19 cellular contexts compared by ENCODE assay signal in genomic region chr15:98207928-98208327, GRCh38.
A peak's percentile ranks its signal among the peaks of the same experiment; 100 is the strongest.
DNase-seq lines count a peak whose midpoint lies in the region; ATAC-seq, FAIRE-seq and TF ChIP-seq lines count a peak whose summit lies in the region.
"Had no signal": no experiment of that assay in that cellular context is flagged by ENCODE, and none has a peak within 500 bp of the region (broad histone marks: within the 10 kb centered on the region; RNA-seq: fewer than 3 reads in every experiment).

No MANE protein-coding gene starts in this region.

- H2AFZ ChIP-seq in HepG2 (ENCODE audit: low read length) (no peak overlapping the region), H1 (ENCODE audit: low read length) (peak overlapping the region; percentile 66; the same call in 1 of the 2 replicates)

- no peak for FAIRE-seq in HepG2 (lab: Jason Lieb, UNC)
- no peak for FAIRE-seq in H1 (lab: Jason Lieb, UNC)
- FAIRE-seq: A549, D721Med, G401.6, GM12891 had no signal

- no peak overlapping the region for H2AK5ac ChIP-seq in H1 (ENCODE audit: low read depth, low read length)

- H3K4ac ChIP-seq in H1 (replicated peaks; ENCODE audit: insufficient read length, low read depth, low read length) = no peak overlapping the region

- H4K20me1 ChIP-seq in HepG2 (ENCODE audit: insufficient read depth, low read length) = no peaks in the 10 kb centered on the region
- H4K20me1 ChIP-seq in H1 (replicated peaks in 1 of 2; ENCODE audit: control insufficient read depth in 1 of 2, insufficient read depth in 2 of 2, low read length in 2 of 2) = no peaks in the 10 kb centered on the region
- H4K20me1 ChIP-seq: BLaER1 treated with 17β-estradiol and CSF1 and Interleukin-3, amounts not matched to agents 10 nM and 100 nM had no signal

- TF ChIP-seq POLR2A in HepG2 (IDR thresholded peaks at IDR 0.05; ENCODE audit: insufficient read depth in 1 of 2, low read depth in 2 of 2, low read length in 2 of 2) (no peak), right lobe of liver (IDR thresholded peaks at IDR 0.05) (no peak), H1 (IDR thresholded peaks at IDR 0.05; ENCODE audit: control extremely low read depth in 1 of 2, low read depth in 2 of 2, low read length in 2 of 2) (no peak), prostate gland (IDR thresholded peaks at IDR 0.05) (no peak)

- no peaks in the 10 kb centered on the region for H3K4me1 ChIP-seq in HepG2 (ENCODE audit: insufficient read depth, low read length)
- H3K4me1 ChIP-seq in right lobe of liver = no peaks in the 10 kb centered on the region
- no peaks in the 10 kb centered on the region for H3K4me1 ChIP-seq in H1 (replicated peaks in 1 of 4; ENCODE audit: control insufficient read depth in 3 of 4, insufficient read depth in 4 of 4, low read length in 3 of 4)
- no peaks in the 10 kb centered on the region for H3K4me1 ChIP-seq in prostate gland (replicated peaks)
- H3K4me1 ChIP-seq in ascending aorta = no peaks in the 10 kb centered on the region
- H3K4me1 ChIP-seq: A549; BLaER1 treated with 17β-estradiol and CSF1 and Interleukin-3, amounts not matched to agents 10 nM and 100 nM; Caco-2 had no signal

- POLR2A ChIA-PET in HepG2 (lab: Yijun Ruan, JAX) = no interaction called here
- POLR2A ChIA-PET in H1 (lab: Charles Lee; ENCODE audit: partially characterized antibody) = interaction anchor here (1.3 kb wide), 1 partner anchor 13 kb away, joined by 3 read pairs; no protein-coding TSS in a partner anchor

- no peak overlapping the region for H4K5ac ChIP-seq in H1 (ENCODE audit: insufficient read length, low read depth, low read length)

- H3K36me3 ChIP-seq in HepG2 (replicated peaks in 1 of 2; ENCODE audit: control insufficient read depth in 1 of 2, insufficient read depth in 2 of 2, low read length in 2 of 2) (no peaks in the 10 kb centered on the region), right lobe of liver (no peaks in the 10 kb centered on the region), H1 (ENCODE audit: control insufficient read depth in 2 of 4, insufficient read depth in 4 of 4, low read length in 3 of 4) (no peaks in the 10 kb centered on the region), prostate gland (no peaks in the 10 kb centered on the region), ascending aorta (no peaks in the 10 kb centered on the region)
- H3K36me3 ChIP-seq: BLaER1 treated with 17β-estradiol and CSF1 and Interleukin-3, amounts not matched to agents 10 nM and 100 nM had no signal

- BruUV-seq in HepG2 (replicated peaks; lab: Mats Ljungman, UMichigan) = no TSS peak

- DNase-seq in HepG2 (ENCODE audit: low spot score) (no peak), right lobe of liver (no peak), H1 (ENCODE audit: low read depth in 1 of 2, low spot score in 2 of 2) (no peak), prostate gland (ENCODE audit: low spot score) (no peak), ascending aorta (ENCODE audit: low spot score in 2 of 2) (no peak)
- DNase-seq: AML-193; Caco-2; Calu3; CD4-positive, alpha-beta T cell; CD8-positive, alpha-beta T cell; DMS79 treated with DMSO at 0.1 percent for 48 hours; GF-D8 had no signal

- H3K14ac ChIP-seq in H1 (ENCODE audit: insufficient read length) = no peak overlapping the region

- no peak overlapping the region for H2BK20ac ChIP-seq in H1 (ENCODE audit: low read length)

- TF ChIP-seq EP300 in HepG2 (IDR thresholded peaks at IDR 0.05; ENCODE audit: low read depth in 2 of 2, low read length in 2 of 2) (no peak), HepG2 (CRISPR knock-in tag; IDR thresholded peaks at IDR 0.05; ENCODE audit: borderline replicate concordance) (no peak), H1 (IDR thresholded peaks at IDR 0.05; ENCODE audit: borderline replicate concordance in 1 of 2, low read depth in 2 of 2, low read length in 2 of 2) (no peak)

- no peaks in the 10 kb centered on the region for H3K23me2 ChIP-seq in H1 (ENCODE audit: low read depth, low read length)

- no peak overlapping the region for H2BK12ac ChIP-seq in H1 (ENCODE audit: low read depth, low read length)

- no peak overlapping the region for H4K91ac ChIP-seq in H1 (replicated peaks; ENCODE audit: insufficient read length, low read length)

- H3K56ac ChIP-seq in H1 (replicated peaks; ENCODE audit: insufficient read length, low read depth, low read length) = no peak overlapping the region

- no peak overlapping the region for H3K4me2 ChIP-seq in HepG2 (ENCODE audit: low read depth, low read length)
- no peak overlapping the region for H3K4me2 ChIP-seq in H1 (ENCODE audit: insufficient read depth in 1 of 2, low read depth in 2 of 2, low read length in 2 of 2)
- H3K4me2 ChIP-seq: A549; BLaER1 treated with 17β-estradiol and CSF1 and Interleukin-3, amounts not matched to agents 10 nM and 100 nM had no signal

- ATAC-seq in HepG2 = no peak
- ATAC-seq in right lobe of liver = no peak
- ATAC-seq: A549; CD8-positive, alpha-beta T cell had no signal

- H3K18ac ChIP-seq in H1 (ENCODE audit: extremely low read depth, low read length) = no peak overlapping the region

- intact Hi-C loops in HepG2 (cut with micrococcal nuclease; ENCODE audit: unreplicated experiment) (no loop called here), right lobe of liver (cut with DNase I) (no loop called here), prostate gland (cut with DNase I) (no loop called here), ascending aorta (cut with DNase I) (no loop called here)

- TF ChIP-seq RAD21 in HepG2 (CRISPR knock-in tag; IDR thresholded peaks at IDR 0.05) (no peak), H1 (IDR thresholded peaks at IDR 0.05 in 1 of 2, conservative IDR thresholded peaks at IDR 0.05 in 1 of 2; ENCODE audit: low read depth in 2 of 2, low read length in 2 of 2) (no peak)

- no peak overlapping the region for H2BK120ac ChIP-seq in H1 (replicated peaks; ENCODE audit: low read depth, low read length)

- H4K8ac ChIP-seq in H1 (ENCODE audit: extremely low read depth, insufficient read depth, low read length) = no peak overlapping the region

- no peaks in the 10 kb centered on the region for H3K79me2 ChIP-seq in HepG2 (ENCODE audit: insufficient read depth, low read length)
- H3K79me2 ChIP-seq in H1 (ENCODE audit: control insufficient read depth in 1 of 2, insufficient read depth in 2 of 2, low read length in 2 of 2) = no peaks in the 10 kb centered on the region

- in situ Hi-C loops in HepG2 (cut with HindIII; ENCODE audit: extremely low pct_ligation_motif_present, low pct_unique_long_range_greater_than_20kb) = no loop called here

- no peak overlapping the region for H3K9ac ChIP-seq in HepG2 (ENCODE audit: insufficient read depth, low read depth, low read length)
- H3K9ac ChIP-seq in H1 (replicated peaks in 1 of 4; ENCODE audit: extremely low read depth in 1 of 4, low read depth in 3 of 4, low read length in 3 of 4) = no peak overlapping the region
- H3K9ac ChIP-seq: BLaER1 treated with 17β-estradiol and CSF1 and Interleukin-3, amounts not matched to agents 10 nM and 100 nM had no signal

- no peak overlapping the region for H3K23ac ChIP-seq in H1 (ENCODE audit: insufficient read length)

- no peak for TF ChIP-seq CTCF in HepG2 (CRISPR knock-in tag; IDR thresholded peaks at IDR 0.05)
- TF ChIP-seq CTCF in right lobe of liver (IDR thresholded peaks at IDR 0.05) = no peak
- TF ChIP-seq CTCF in H1 (IDR thresholded peaks at IDR 0.05; ENCODE audit: control extremely low read depth in 1 of 3, insufficient read depth in 1 of 3, low read depth in 1 of 3, low read length in 3 of 3) = no peak
- no peak for TF ChIP-seq CTCF in prostate gland (IDR thresholded peaks at IDR 0.05)
- TF ChIP-seq CTCF in ascending aorta (IDR thresholded peaks at IDR 0.05) = no peak

- H3K79me1 ChIP-seq in H1 (ENCODE audit: low read depth, low read length) = no peaks in the 10 kb centered on the region

- no peak overlapping the region for H3K4me3 ChIP-seq in HepG2 (replicated peaks in 1 of 3; ENCODE audit: insufficient read depth in 1 of 3, low read depth in 2 of 3, low read length in 3 of 3)
- no peak overlapping the region for H3K4me3 ChIP-seq in right lobe of liver
- H3K4me3 ChIP-seq in H1 (ENCODE audit: extremely low read depth in 1 of 4, insufficient read depth in 2 of 4, low read depth in 3 of 4, low read length in 4 of 4) = no peak overlapping the region
- no peak overlapping the region for H3K4me3 ChIP-seq in prostate gland
- H3K4me3 ChIP-seq in ascending aorta = no peak overlapping the region
- H3K4me3 ChIP-seq: A549; BLaER1 treated with 17β-estradiol and CSF1 and Interleukin-3, amounts not matched to agents 10 nM and 100 nM had no signal

- 10% methylated on average over 3 of the region's 4 CpGs for WGBS in HepG2 (ENCODE audit: low lambda C conversion rate)
- WGBS in right lobe of liver (ENCODE audit: insufficient coverage, low coverage, low lambda C conversion rate, missing lambda C conversion rate) = 50% methylated on average over 3 of the region's 4 CpGs
- 92% methylated on average over 4 of the region's 4 CpGs; no CpG with 5 or more reads in 1 of the 2 experiments for WGBS in H1 (ENCODE audit: extremely low coverage in 1 of 2, insufficient coverage in 1 of 2, insufficient read length in 1 of 2, insufficient replicate concordance in 2 of 2, low coverage in 1 of 2, low lambda C conversion rate in 2 of 2, missing lambda C conversion rate in 1 of 2), 2 experiments
- 72% methylated on average over 4 of the region's 4 CpGs for WGBS in prostate gland

- CTCF ChIA-PET in HepG2 (lab: Yijun Ruan, JAX; ENCODE audit: low intra/inter-chr PET ratio, low total read pairs) (no interaction called here), H1 (lab: Charles Lee; ENCODE audit: partially characterized antibody) (interaction anchor here (0.6 to 1.4 kb wide), 6 partner anchors 11 to 332 kb away, joined by 3 to 6 read pairs (median 3); no protein-coding TSS in a partner anchor)

- H2BK15ac ChIP-seq in H1 (ENCODE audit: low read length) = no peak overlapping the region

- H3K9me3 ChIP-seq in HepG2 (ENCODE audit: low read length) = no peaks in the 10 kb centered on the region
- no peaks in the 10 kb centered on the region for H3K9me3 ChIP-seq in right lobe of liver
- no peaks in the 10 kb centered on the region for H3K9me3 ChIP-seq in H1 (ENCODE audit: insufficient read depth in 2 of 2, low read depth in 1 of 2, low read length in 1 of 2)
- H3K9me3 ChIP-seq in prostate gland = no peaks in the 10 kb centered on the region
- no peaks in the 10 kb centered on the region for H3K9me3 ChIP-seq in ascending aorta
- H3K9me3 ChIP-seq: A549; BLaER1 treated with 17β-estradiol and CSF1 and Interleukin-3, amounts not matched to agents 10 nM and 100 nM; Caco-2 had no signal

- H3K27ac ChIP-seq in HepG2 (ENCODE audit: extremely low read length, insufficient read depth, low read length) (no peak overlapping the region), right lobe of liver (no peak overlapping the region), H1 (ENCODE audit: low read depth, low read length) (no peak overlapping the region), prostate gland (no peak overlapping the region), ascending aorta (no peak overlapping the region)
- H3K27ac ChIP-seq: 22Rv1; A549; BLaER1 treated with 17β-estradiol and CSF1 and Interleukin-3, amounts not matched to agents 10 nM and 100 nM; C4-2B had no signal

- H2BK5ac ChIP-seq in H1 (ENCODE audit: low read depth, low read length) = no peak overlapping the region

- H3K27me3 ChIP-seq in HepG2 (ENCODE audit: control insufficient read depth in 1 of 2, insufficient read depth in 2 of 2, low read length in 2 of 2) = no peaks in the 10 kb centered on the region; a peak in 1 of 5 replicates
- H3K27me3 ChIP-seq in right lobe of liver = no peaks in the 10 kb centered on the region
- no peaks in the 10 kb centered on the region for H3K27me3 ChIP-seq in H1 (replicated peaks in 1 of 4; ENCODE audit: control insufficient read depth in 3 of 4, extremely low read depth in 1 of 4, insufficient read depth in 3 of 4, low read length in 3 of 4)
- peaks cover 2% of the 10 kb centered on the region for H3K27me3 ChIP-seq in prostate gland (replicated peaks; ENCODE audit: insufficient read depth)
- H3K27me3 ChIP-seq in ascending aorta = no peaks in the 10 kb centered on the region
- H3K27me3 ChIP-seq: BLaER1 treated with 17β-estradiol and CSF1 and Interleukin-3, amounts not matched to agents 10 nM and 100 nM had no signal
